In genomic region chr2:70785137-70785911, GRCh38 we compare ENCODE assay signal across 8 cellular contexts. TPM values are rescaled to one million over a fixed set of nuclear protein-coding genes. Genes with fewer than 3 reads are reported as not detected.
A peak's percentile ranks its signal among the peaks of the same experiment; 100 is the strongest.
DNase-seq lines count a peak whose midpoint lies in the region; ATAC-seq and TF ChIP-seq lines count a peak whose summit lies in the region.

No MANE protein-coding gene starts in this region.

- intact Hi-C loops in left cardiac atrium (cut with DNase I) (loop anchor here in 1 of 2 donors (5.0 kb wide), 1 partner anchor 162 kb away; no protein-coding TSS in a partner anchor), Right ventricle myocardium superior (cut with DNase I) (loop anchor here (10.0 kb wide), 1 partner anchor 131 kb away; no protein-coding TSS in a partner anchor), lower leg skin (cut with DNase I; ENCODE audit: low total_unique reads) (no loop called here)

- ATAC-seq in left cardiac atrium (no peak), Right ventricle myocardium superior (ENCODE audit: poor library complexity) (no peak), HG03025 (IDR thresholded peaks at IDR 0.05; ENCODE audit: low FRiP score, unreplicated experiment) (no peak)

- no peak for TF ChIP-seq POLR2A in lower leg skin (IDR thresholded peaks at IDR 0.05)

- TF ChIP-seq CTCF in foreskin fibroblast (IDR thresholded peaks at IDR 0.05; ENCODE audit: low read depth, low read length) (peak; percentile 48), lower leg skin (IDR thresholded peaks at IDR 0.05) (no peak)

- DNase-seq in left cardiac atrium (peak; percentile 21), Right ventricle myocardium superior (no peak), NCI-H1694 (lab: John Stamatoyannopoulos, UW) (peak; percentile 75), foreskin fibroblast (peak in 1 of 2 donors; percentile 22), lower leg skin (ENCODE audit: low spot score in 2 of 2) (no peak)
- peak; percentile 20 to 31 for DNase-seq in activated CD4-positive, alpha-beta T cell treated with anti-CD3 and anti-CD28 coated beads for 4 hours
- peak; percentile 35 for DNase-seq in stimulated activated CD4-positive, alpha-beta T cell treated with anti-CD3 and anti-CD28 coated beads, Interleukin-1b, Interleukin-23, amount 100 ng/mL, for 48 hours

- no peak overlapping the region for H3K4me3 ChIP-seq in foreskin fibroblast (ENCODE audit: low read depth in 1 of 2, low read length in 2 of 2)
- H3K4me3 ChIP-seq in lower leg skin (ENCODE audit: low read depth, poor library complexity, severe bottlenecking): no peak overlapping the region

- 14 to 18% methylated on average over 7 of the region's 7 CpGs for WGBS in lower leg skin, 2 donors

RNA-seq across cellular contexts. Expression of gene FIGLA, which starts 5.1 kb away (rescaled TPM):
- total RNA-seq in left cardiac atrium: not detected
- not detected for total RNA-seq in Right ventricle myocardium superior
- not detected for total RNA-seq in lower leg skin

RNA-seq across cellular contexts. Expression of gene ADD2, which starts 17.3 kb away (rescaled TPM):
- 1 to 10 TPM; 2.2 to 2.8 TPM for total RNA-seq in left cardiac atrium
- total RNA-seq in Right ventricle myocardium superior: 2.0 TPM
- total RNA-seq in lower leg skin: 1 to 10 TPM in 1 of 4 donors, under 1 TPM in 3; 0.17 to 1.2 (median 0.54) TPM

RNA-seq across cellular contexts. Expression of gene CLEC4F, which starts 35.1 kb away (rescaled TPM):
- total RNA-seq in left cardiac atrium (under 1 TPM; 0.12 to 0.21 TPM), Right ventricle myocardium superior (0.08 TPM), lower leg skin (1 to 10 TPM in 2 of 4 donors, under 1 TPM in 2; 0.42 to 1.2 (median 0.82) TPM)

RNA-seq across cellular contexts. Expression of gene CD207, which starts 50.3 kb away (rescaled TPM):
- total RNA-seq in left cardiac atrium (under 1 TPM in 1 of 2 donors, not detected in 1; 0.24 TPM), Right ventricle myocardium superior (not detected), lower leg skin (10 to 100 TPM; 26.8 to 57.6 (median 39.4) TPM)

Comparison
In these comparisons a context has a peak if more than half of its experiments do, and no peak if none do; other contexts are left out.
1. DNase-seq: peak in left cardiac atrium (single experiment), NCI-H1694 (single experiment), activated CD4-positive, alpha-beta T cell treated with anti-CD3 and anti-CD28 coated beads for 4 hours (2 of 2) and stimulated activated CD4-positive, alpha-beta T cell treated with anti-CD3 and anti-CD28 coated beads, Interleukin-1b, Interleukin-23, amount 100 ng/mL, for 48 hours (single experiment); none in Right ventricle myocardium superior (single experiment) and lower leg skin (0 of 2).